1 cellular context compared by ENCODE assay signal in the genomic region with DNA sequence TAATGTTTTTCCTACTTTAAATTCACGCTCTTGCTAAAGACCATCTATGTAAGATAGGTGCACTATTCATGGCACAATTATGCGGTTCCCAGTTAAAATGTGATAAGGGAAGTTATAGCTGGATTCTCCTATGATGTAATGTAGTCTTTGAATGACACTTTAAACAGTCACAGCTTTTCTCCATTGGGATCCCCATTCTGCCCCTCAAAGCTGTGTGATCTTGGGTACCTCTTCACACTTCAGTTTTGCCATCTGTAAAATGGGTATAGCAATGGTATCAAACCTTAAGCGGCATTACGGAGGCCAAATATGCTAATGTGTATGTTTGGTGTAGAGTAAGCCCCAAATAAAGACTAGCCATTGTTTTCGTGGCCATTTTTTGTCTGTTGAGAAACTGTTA.
TF ChIP-seq lines count a peak whose summit lies in the region.

No MANE protein-coding gene starts in this region.

TF ChIP-seq in H1, 55 proteins besides CTCF, POLR2A, EP300 and RAD21:
- TF ChIP-seq HDAC6 (IDR thresholded peaks at IDR 0.05; ENCODE audit: low read depth, low read length) = no peak
- peak in 1 of 2 experiments; percentile 65; a peak in 1 of 4 replicates for TF ChIP-seq HDAC2 (IDR thresholded peaks at IDR 0.05; ENCODE audit: borderline replicate concordance in 1 of 2, low read depth in 2 of 2, low read length in 2 of 2)
- no peak for TF ChIP-seq TCF12 (IDR thresholded peaks at IDR 0.05; ENCODE audit: low read depth, low read length)
- TF ChIP-seq KDM1A (IDR thresholded peaks at IDR 0.05; ENCODE audit: borderline replicate concordance, low read length) = peak; percentile 96
- no peak for TF ChIP-seq TEAD4 (IDR thresholded peaks at IDR 0.05; ENCODE audit: low read depth, low read length)
